In genomic region chr20:25453035-25453810, GRCh38 we compare ENCODE assay signal across 14 cellular contexts. TPM values are rescaled to one million over a fixed set of nuclear protein-coding genes. Genes with fewer than 3 reads are reported as not detected.
A peak's percentile ranks its signal among the peaks of the same experiment; 100 is the strongest.
DNase-seq lines count a peak whose midpoint lies in the region; ATAC-seq and TF ChIP-seq lines count a peak whose summit lies in the region.
"Had no signal": no experiment of that assay in that cellular context is flagged by ENCODE, and none has a peak within 500 bp of the region (broad histone marks: within the 10 kb centered on the region; RNA-seq: fewer than 3 reads in every experiment).

No MANE protein-coding gene starts in this region.

- H3K27ac ChIP-seq in heart left ventricle (no peak overlapping the region), right atrium auricular region (no peak overlapping the region), stomach (no peak overlapping the region), colonic mucosa (no peak overlapping the region)

- TF ChIP-seq POLR2A in heart left ventricle (IDR thresholded peaks at IDR 0.05) (no peak), stomach (IDR thresholded peaks at IDR 0.05) (no peak)

- no peak for TF ChIP-seq EP300 in stomach (IDR thresholded peaks at IDR 0.05)

- ATAC-seq in heart left ventricle (peak; percentile 32 to 55 (median 41)), HG03039 (IDR thresholded peaks at IDR 0.05; ENCODE audit: unreplicated experiment) (no peak)
- ATAC-seq in activated T-cell treated with anti-CD3 and anti-CD28 coated beads, Interleukin-2, amount 50 U/mL, for 72 hours (replicated peaks in 1 of 2) = no peak
- ATAC-seq: left lobe of liver had no signal

- DNase-seq in heart left ventricle (no peak), right atrium auricular region (ENCODE audit: low spot score) (no peak), NCI-H446 (lab: John Stamatoyannopoulos, UW) (peak; percentile 20 to 56), epithelial cell of esophagus (ENCODE audit: low read depth) (peak; percentile 74), stomach (peak; percentile 21), colonic mucosa (no peak)
- no peak for DNase-seq in activated T-cell treated with anti-CD3 and anti-CD28 coated beads, Interleukin-2, amount 50 U/mL, for 72 hours
- DNase-seq: activated CD4-positive, alpha-beta T cell treated with anti-CD3 and anti-CD28 coated beads, Interleukin-2, amount 50 U/mL, for 1 hour; activated naive CD8-positive, alpha-beta T cell treated with anti-CD3 and anti-CD28 coated beads for 36 hours; AML-193; erythroblast; RPMI8226 had no signal

- H3K27ac Mint-ChIP-seq in activated T-cell treated with anti-CD3 and anti-CD28 coated beads, Interleukin-2, amount 50 U/mL, for 72 hours = no peak overlapping the region
- H3K27ac Mint-ChIP-seq: activated naive CD8-positive, alpha-beta T cell treated with anti-CD3 and anti-CD28 coated beads for 36 hours had no signal

- H3K4me1 ChIP-seq in heart left ventricle (peaks cover 0 to 7% (median 0%) of the 10 kb centered on the region in 12 donors), right atrium auricular region (no peaks in the 10 kb centered on the region), stomach (no peaks in the 10 kb centered on the region), colonic mucosa (no peaks in the 10 kb centered on the region)

- no peak overlapping the region for H3K4me3 Mint-ChIP-seq in activated T-cell treated with anti-CD3 and anti-CD28 coated beads, Interleukin-2, amount 50 U/mL, for 72 hours
- H3K4me3 Mint-ChIP-seq: activated naive CD8-positive, alpha-beta T cell treated with anti-CD3 and anti-CD28 coated beads for 36 hours had no signal

- H3K36me3 Mint-ChIP-seq in activated T-cell treated with anti-CD3 and anti-CD28 coated beads, Interleukin-2, amount 50 U/mL, for 72 hours (ENCODE audit: insufficient read depth in 2 of 2) = peaks cover 6 to 7% of the 10 kb centered on the region in 2 donors

- peaks cover 0 to 3% (median 0%) of the 10 kb centered on the region in 12 donors for H3K9me3 ChIP-seq in heart left ventricle
- no peaks in the 10 kb centered on the region for H3K9me3 ChIP-seq in right atrium auricular region
- no peaks in the 10 kb centered on the region for H3K9me3 ChIP-seq in stomach
- H3K9me3 ChIP-seq in colonic mucosa = no peaks in the 10 kb centered on the region

- H3K4me3 ChIP-seq in heart left ventricle = no peak overlapping the region
- no peak overlapping the region for H3K4me3 ChIP-seq in right atrium auricular region
- no peak overlapping the region for H3K4me3 ChIP-seq in epithelial cell of esophagus (ENCODE audit: low read length)
- no peak overlapping the region for H3K4me3 ChIP-seq in stomach
- no peak overlapping the region for H3K4me3 ChIP-seq in colonic mucosa

- no peaks in the 10 kb centered on the region for H3K4me1 Mint-ChIP-seq in activated T-cell treated with anti-CD3 and anti-CD28 coated beads, Interleukin-2, amount 50 U/mL, for 72 hours (ENCODE audit: low read depth)
- H3K4me1 Mint-ChIP-seq: activated naive CD8-positive, alpha-beta T cell treated with anti-CD3 and anti-CD28 coated beads for 36 hours had no signal

- no peaks in the 10 kb centered on the region for H3K9me3 Mint-ChIP-seq in activated T-cell treated with anti-CD3 and anti-CD28 coated beads, Interleukin-2, amount 50 U/mL, for 72 hours
- H3K9me3 Mint-ChIP-seq: activated naive CD8-positive, alpha-beta T cell treated with anti-CD3 and anti-CD28 coated beads for 36 hours had no signal

- peaks cover 0 to 31% (median 0%) of the 10 kb centered on the region in 9 donors for H3K36me3 ChIP-seq in heart left ventricle
- peaks cover 10% of the 10 kb centered on the region for H3K36me3 ChIP-seq in right atrium auricular region
- H3K36me3 ChIP-seq in stomach = peaks cover 14 to 65% (median 46%) of the 10 kb centered on the region in 4 donors
- H3K36me3 ChIP-seq in colonic mucosa = no peaks in the 10 kb centered on the region

- WGBS in heart left ventricle, 4 donors = 76 to 79% (median 79%) methylated on average over 25 of the region's 25 CpGs
- 87 to 92% (median 88%) methylated on average over 25 of the region's 25 CpGs for WGBS in stomach, 5 donors

- no peaks in the 10 kb centered on the region for H3K27me3 Mint-ChIP-seq in activated T-cell treated with anti-CD3 and anti-CD28 coated beads, Interleukin-2, amount 50 U/mL, for 72 hours (ENCODE audit: low read depth)
- H3K27me3 Mint-ChIP-seq: activated naive CD8-positive, alpha-beta T cell treated with anti-CD3 and anti-CD28 coated beads for 36 hours had no signal

- TF ChIP-seq CTCF in heart left ventricle (IDR thresholded peaks at IDR 0.05) (no peak), right atrium auricular region (IDR thresholded peaks at IDR 0.05) (no peak), epithelial cell of esophagus (IDR thresholded peaks at IDR 0.05; ENCODE audit: insufficient read depth, low read depth, low read length, missing control alignments) (no peak), stomach (IDR thresholded peaks at IDR 0.05) (no peak), colonic mucosa (IDR thresholded peaks at IDR 0.05) (no peak)

- H3K27me3 ChIP-seq in heart left ventricle (no peaks in the 10 kb centered on the region), right atrium auricular region (no peaks in the 10 kb centered on the region), stomach (no peaks in the 10 kb centered on the region), colonic mucosa (no peaks in the 10 kb centered on the region)

- intact Hi-C loops in heart left ventricle (cut with DNase I) (loop anchor here in 1 of 10 donors (10.0 kb wide), 1 partner anchor 172 kb away; the partner anchor contains the start of gene NANP), stomach (cut with DNase I; ENCODE audit: low total_unique reads) (no loop called here), colonic mucosa (cut with DNase I) (no loop called here)

- no peak overlapping the region for H3K9ac ChIP-seq in colonic mucosa (ENCODE audit: low read depth in 2 of 2, low read length in 2 of 2)

RNA-seq across cellular contexts. Expression of gene GINS1, which starts 45.8 kb away (rescaled TPM):
- total RNA-seq in heart left ventricle (1 to 10 TPM in 3 of 9 donors, under 1 TPM in 6; 0.19 to 3.1 (median 0.36) TPM), right atrium auricular region (under 1 TPM; 0.33 to 0.35 TPM), stomach (1 to 10 TPM in 4 of 5 donors, not detected in 1; 1.0 to 9.4 (median 6.8) TPM), colonic mucosa (10 to 100 TPM in 1 of 2 donors, 1 to 10 TPM in 1; 5.4 to 24.0 TPM)
- polyA plus RNA-seq in heart left ventricle (under 1 TPM; 0.15 to 0.47 TPM), stomach (1 to 10 TPM; 1.1 to 2.8 (median 2.3) TPM)
- 10 to 100 TPM; 22.4 to 24.3 TPM for total RNA-seq in activated T-cell treated with anti-CD3 and anti-CD28 coated beads, Interleukin-2, amount 50 U/mL, for 72 hours

Comparison
In these comparisons a context has a peak if more than half of its experiments do, and no peak if none do; other contexts are left out.
1. ATAC-seq: peak in heart left ventricle (4 of 4); none in activated T-cell treated with anti-CD3 and anti-CD28 coated beads, Interleukin-2, amount 50 U/mL, for 72 hours (0 of 2) and HG03039 (single experiment).
2. DNase-seq: peak in NCI-H446 (2 of 2), epithelial cell of esophagus (single experiment) and stomach (single experiment); none in heart left ventricle (0 of 5), right atrium auricular region (single experiment), colonic mucosa (single experiment) and activated T-cell treated with anti-CD3 and anti-CD28 coated beads, Interleukin-2, amount 50 U/mL, for 72 hours (0 of 2).